In genomic region chr11:118252688-118253087, GRCh38 we compare ENCODE assay signal across 8 cellular contexts. TPM values are rescaled to one million over a fixed set of nuclear protein-coding genes. Genes with fewer than 3 reads are reported as not detected.
DNase-seq lines count a peak whose midpoint lies in the region; ATAC-seq and TF ChIP-seq lines count a peak whose summit lies in the region.

No MANE protein-coding gene starts in this region.

- TF ChIP-seq POLR2A in NB4 (IDR thresholded peaks at IDR 0.05; ENCODE audit: extremely low read depth, insufficient read length) (no peak), sigmoid colon (IDR thresholded peaks at IDR 0.05) (no peak), erythroblast (IDR thresholded peaks at IDR 0.05; ENCODE audit: low read length) (no peak)

- DNase-seq in NB4 (ENCODE audit: low read depth) (peak; percentile 19), endothelial cell (ENCODE audit: low spot score) (no peak), sigmoid colon (no peak), A172 (ENCODE audit: low spot score) (no peak), erythroblast (lab: John Stamatoyannopoulos, UW) (no peak)
- no peak for DNase-seq in stimulated activated CD4-positive, alpha-beta T cell treated with anti-CD3 and anti-CD28 coated beads, Interleukin-1b, Interleukin-23, amount 100 ng/mL, for 48 hours

- H3K4me3 ChIP-seq in NB4 (ENCODE audit: low read depth, low read length), result peak overlapping the region; percentile 93
- peak overlapping the region in 3 of 4 donors; percentile 60 to 67 (median 60) for H3K4me3 ChIP-seq in sigmoid colon

- H3K27ac ChIP-seq in sigmoid colon, result no peak overlapping the region

- no peaks in the 10 kb centered on the region for H3K9me3 Mint-ChIP-seq in endothelial cell (ENCODE audit: unreplicated experiment)

- H3K27me3 Mint-ChIP-seq in endothelial cell (ENCODE audit: unreplicated experiment), result no peaks in the 10 kb centered on the region

- TF ChIP-seq EP300 in sigmoid colon (IDR thresholded peaks at IDR 0.05), result no peak

- H3K4me1 ChIP-seq in sigmoid colon, result peaks cover 0 to 11% (median 5%) of the 10 kb centered on the region in 4 donors

- intact Hi-C loops in sigmoid colon (cut with DNase I), result no loop called here

- H3K36me3 Mint-ChIP-seq in endothelial cell (ENCODE audit: low read depth, unreplicated experiment), result no peaks in the 10 kb centered on the region

- ATAC-seq in GM21515 (IDR thresholded peaks at IDR 0.05; ENCODE audit: unreplicated experiment) (peak; percentile 33), GM21367 (IDR thresholded peaks at IDR 0.05; ENCODE audit: unreplicated experiment) (no peak)

- H3K4me1 Mint-ChIP-seq in endothelial cell (ENCODE audit: unreplicated experiment), result peaks cover under 1% of the 10 kb centered on the region

- H3K36me3 ChIP-seq in sigmoid colon, result no peaks in the 10 kb centered on the region

- peaks cover 0 to 2% (median 0%) of the 10 kb centered on the region in 4 donors for H3K9me3 ChIP-seq in sigmoid colon

- no peak for TF ChIP-seq CTCF in NB4 (IDR thresholded peaks at IDR 0.05; ENCODE audit: low read depth, low read length)
- no peak for TF ChIP-seq CTCF in endothelial cell (IDR thresholded peaks at IDR 0.05; ENCODE audit: unreplicated experiment)
- TF ChIP-seq CTCF in sigmoid colon (IDR thresholded peaks at IDR 0.05), result no peak

- 38 to 55% methylated on average over 3 of the region's 3 CpGs for WGBS in sigmoid colon, 2 donors

- peaks cover 0 to 14% (median 0%) of the 10 kb centered on the region in 3 donors for H3K27me3 ChIP-seq in sigmoid colon

- peak overlapping the region; percentile 94 for H3K4me3 Mint-ChIP-seq in endothelial cell (ENCODE audit: unreplicated experiment)

- peak overlapping the region; percentile 98 for H3K27ac Mint-ChIP-seq in endothelial cell (ENCODE audit: unreplicated experiment)

RNA-seq across cellular contexts. Expression of gene MPZL3, which starts 0.5 kb away (rescaled TPM):
- total RNA-seq in endothelial cell (ENCODE audit: unreplicated experiment) (10.7 TPM), sigmoid colon (under 1 TPM; 0.16 to 0.55 (median 0.31) TPM)
- polyA plus RNA-seq in sigmoid colon, result 1 to 10 TPM; 2.4 to 6.2 (median 4.4) TPM
- total RNA-seq in A172 (2014; rRNA removed; shearing (Covaris generic)), result 1.8 and 2.0 TPM in 2 replicates

RNA-seq across cellular contexts. Expression of gene MPZL2, which starts 11.4 kb away (rescaled TPM):
- 1.0 TPM for total RNA-seq in endothelial cell (ENCODE audit: unreplicated experiment)
- 10 to 100 TPM in 1 of 4 donors, 1 to 10 TPM in 3; 7.7 to 12.8 (median 8.3) TPM for total RNA-seq in sigmoid colon
- polyA plus RNA-seq in sigmoid colon, result 10 to 100 TPM in 2 of 3 donors, 1 to 10 TPM in 1; 9.6 to 27.6 (median 13.9) TPM
- not detected in 2 replicates for total RNA-seq in A172 (2014; rRNA removed; shearing (Covaris generic))

RNA-seq across cellular contexts. Expression of gene JAML, which starts 27.9 kb away (rescaled TPM):
- total RNA-seq in endothelial cell (ENCODE audit: unreplicated experiment) (0.31 TPM), sigmoid colon (1 to 10 TPM; 3.3 to 6.1 (median 5.6) TPM)
- 10 to 100 TPM in 2 of 3 donors, 1 to 10 TPM in 1; 9.0 to 35.1 (median 16.5) TPM for polyA plus RNA-seq in sigmoid colon
- total RNA-seq in A172 (2014; rRNA removed; shearing (Covaris generic)), result not detected in 2 replicates

RNA-seq across cellular contexts. Expression of gene CD3E, which starts 51.8 kb away (rescaled TPM):
- total RNA-seq in endothelial cell (ENCODE audit: unreplicated experiment) (not detected), sigmoid colon (under 1 TPM in 2 of 4 donors, not detected in 2; 0.28 to 0.36 TPM)
- 10 to 100 TPM in 1 of 3 donors, 1 to 10 TPM in 1, under 1 TPM in 1; 0.92 to 42.3 (median 1.2) TPM for polyA plus RNA-seq in sigmoid colon
- not detected in 2 replicates for total RNA-seq in A172 (2014; rRNA removed; shearing (Covaris generic))
